ENCODE assay signal across 1 cellular context in genomic region chr6:12001004-12001705, GRCh38.
A peak's percentile ranks its signal among the peaks of the same experiment; 100 is the strongest.
TF ChIP-seq lines count a peak whose summit lies in the region.

No MANE protein-coding gene starts in this region.

TF ChIP-seq in HepG2, 621 proteins besides CTCF, POLR2A, EP300 and RAD21 (continued from another document and continues in another):
- no peak for TF ChIP-seq RNF219 (CRISPR knock-in tag; IDR thresholded peaks at IDR 0.05)
- no peak for TF ChIP-seq ZNF549 (CRISPR knock-in tag; IDR thresholded peaks at IDR 0.05)
- TF ChIP-seq RELA (CRISPR knock-in tag; IDR thresholded peaks at IDR 0.05) = no peak
- no peak for TF ChIP-seq ATF7 (IDR thresholded peaks at IDR 0.05)
- TF ChIP-seq ATF7 (CRISPR knock-in tag; IDR thresholded peaks at IDR 0.05) = no peak
- TF ChIP-seq DBP (CRISPR knock-in tag; IDR thresholded peaks at IDR 0.05; ENCODE audit: not compliant biosample characterization) = no peak
- no peak for TF ChIP-seq MYC (CRISPR knock-in tag; IDR thresholded peaks at IDR 0.05; ENCODE audit: borderline replicate concordance)
- TF ChIP-seq KDM4B (CRISPR knock-in tag; IDR thresholded peaks at IDR 0.05) = no peak
- no peak for TF ChIP-seq KLF15 (CRISPR knock-in tag; IDR thresholded peaks at IDR 0.05; ENCODE audit: borderline replicate concordance)
- TF ChIP-seq HMG20B (CRISPR knock-in tag; conservative IDR thresholded peaks at IDR 0.05) = no peak
- TF ChIP-seq CEBPZ (IDR thresholded peaks at IDR 0.05; ENCODE audit: low read length) = no peak
- TF ChIP-seq ZSCAN29 (CRISPR knock-in tag; conservative IDR thresholded peaks at IDR 0.05) = no peak
- TF ChIP-seq ZNF841 (CRISPR knock-in tag; IDR thresholded peaks at IDR 0.05; ENCODE audit: borderline replicate concordance) = no peak
- no peak for TF ChIP-seq JUND (CRISPR knock-in tag; IDR thresholded peaks at IDR 0.05)
- no peak for TF ChIP-seq DZIP1 (CRISPR knock-in tag; IDR thresholded peaks at IDR 0.05)
- TF ChIP-seq DMAP1 (CRISPR knock-in tag; IDR thresholded peaks at IDR 0.05) = no peak
- TF ChIP-seq REST (IDR thresholded peaks at IDR 0.05; ENCODE audit: borderline replicate concordance in 1 of 2, low read depth in 1 of 2, low read length in 2 of 2) = 0 out of 4 replicates have a peak, but pooled peaks of 1 of the 2 experiments have one; percentile 12
- no peak for TF ChIP-seq CBX5 (CRISPR knock-in tag; IDR thresholded peaks at IDR 0.05; ENCODE audit: borderline replicate concordance)
- TF ChIP-seq HMG20A (CRISPR knock-in tag; IDR thresholded peaks at IDR 0.05; ENCODE audit: borderline replicate concordance) = no peak
- TF ChIP-seq TCF7L2 (IDR thresholded peaks at IDR 0.05; ENCODE audit: low read depth, low read length) = no peak
- TF ChIP-seq SMARCE1 (IDR thresholded peaks at IDR 0.05; ENCODE audit: borderline replicate concordance) = no peak
- no peak for TF ChIP-seq GATA4 (IDR thresholded peaks at IDR 0.05; ENCODE audit: borderline replicate concordance, low read depth)
- no peak for TF ChIP-seq SP140L (CRISPR knock-in tag; IDR thresholded peaks at IDR 0.05; ENCODE audit: borderline replicate concordance)
- TF ChIP-seq PREB (CRISPR knock-in tag; IDR thresholded peaks at IDR 0.05) = no peak
- TF ChIP-seq ZBTB2 (CRISPR knock-in tag; IDR thresholded peaks at IDR 0.05; ENCODE audit: low read depth) = no peak
- TF ChIP-seq LCORL (IDR thresholded peaks at IDR 0.05) = no peak
- TF ChIP-seq LCORL (CRISPR knock-in tag; IDR thresholded peaks at IDR 0.05) = peak; percentile 70
- no peak for TF ChIP-seq ZIK1 (CRISPR knock-in tag; IDR thresholded peaks at IDR 0.05; ENCODE audit: borderline replicate concordance, low read depth)
- 0 out of 2 replicates have a peak, but pooled peaks have one; percentile 16 for TF ChIP-seq SIX4 (CRISPR knock-in tag; IDR thresholded peaks at IDR 0.05)
- no peak for TF ChIP-seq ZNF790 (CRISPR knock-in tag; IDR thresholded peaks at IDR 0.05; ENCODE audit: borderline replicate concordance)
- TF ChIP-seq ZNF101 (CRISPR knock-in tag; IDR thresholded peaks at IDR 0.05; ENCODE audit: borderline replicate concordance, low read depth) = no peak
- no peak for TF ChIP-seq ZNF138 (CRISPR knock-in tag; IDR thresholded peaks at IDR 0.05; ENCODE audit: low read depth)
- TF ChIP-seq ZNF12 (CRISPR knock-in tag; IDR thresholded peaks at IDR 0.05) = no peak
- peak; percentile 63; the same call in 1 of the 2 replicates for TF ChIP-seq SOX5 (CRISPR knock-in tag; IDR thresholded peaks at IDR 0.05; ENCODE audit: borderline replicate concordance)
- no peak for TF ChIP-seq LBX2 (CRISPR knock-in tag; IDR thresholded peaks at IDR 0.05; ENCODE audit: borderline replicate concordance)
- no peak for TF ChIP-seq KDM3A (CRISPR knock-in tag; IDR thresholded peaks at IDR 0.05; ENCODE audit: low read depth)
- no peak for TF ChIP-seq CAMTA2 (CRISPR knock-in tag; IDR thresholded peaks at IDR 0.05; ENCODE audit: borderline replicate concordance)
- no peak for TF ChIP-seq MEIS1 (CRISPR knock-in tag; IDR thresholded peaks at IDR 0.05; ENCODE audit: borderline replicate concordance)
- no peak for TF ChIP-seq HOXA9 (CRISPR knock-in tag; IDR thresholded peaks at IDR 0.05; ENCODE audit: borderline replicate concordance)
- TF ChIP-seq TIGD3 (CRISPR knock-in tag; IDR thresholded peaks at IDR 0.05; ENCODE audit: borderline replicate concordance) = no peak
- TF ChIP-seq PRDM15 (CRISPR knock-in tag; IDR thresholded peaks at IDR 0.05) = no peak
